In the genomic region with DNA sequence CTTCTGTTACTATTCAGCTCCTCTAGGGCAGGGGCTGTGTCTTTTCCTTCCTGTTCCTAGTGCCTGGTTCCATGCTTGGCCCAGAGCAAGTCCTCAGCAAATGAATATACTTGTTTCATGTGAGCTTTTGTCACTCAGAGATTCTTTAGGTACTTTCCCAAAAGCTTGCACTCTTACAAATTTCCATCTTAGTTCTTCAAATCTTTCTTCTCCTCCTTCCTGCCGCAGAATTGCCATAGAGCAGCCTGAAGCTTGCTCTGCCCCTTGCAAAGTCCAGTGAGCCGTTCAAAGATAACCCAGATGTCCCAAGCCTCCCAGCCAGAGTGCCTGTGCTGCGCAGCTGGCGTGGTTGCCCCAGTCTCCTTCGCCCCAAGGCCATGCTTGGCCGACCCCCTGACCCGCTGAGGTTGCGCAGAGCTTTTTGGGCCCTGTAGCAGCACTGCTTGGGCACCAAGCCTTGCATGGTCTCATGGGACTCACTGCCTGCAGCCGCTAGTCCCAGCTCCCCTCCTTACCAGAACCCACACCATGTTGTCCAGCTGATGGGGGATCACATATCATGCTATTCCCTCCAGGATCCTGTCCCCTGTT, we compare ENCODE assay signal across 10 cellular contexts. TPM values are rescaled to one million over a fixed set of nuclear protein-coding genes. Genes with fewer than 3 reads are reported as not detected.
A peak's percentile ranks its signal among the peaks of the same experiment; 100 is the strongest.
DNase-seq lines count a peak whose midpoint lies in the region; ATAC-seq, FAIRE-seq and TF ChIP-seq lines count a peak whose summit lies in the region.
"Had no signal": no experiment of that assay in that cellular context is flagged by ENCODE, and none has a peak within 500 bp of the region (broad histone marks: within the 10 kb centered on the region; RNA-seq: fewer than 3 reads in every experiment).

No MANE protein-coding gene starts in this region.

- no peak for DNase-seq in activated naive CD8-positive, alpha-beta T cell treated with anti-CD3 and anti-CD28 coated beads, Interleukin-2, amount 50 U/mL, for 24 hours
- DNase-seq in lower lobe of right lung (peak; percentile 32), NCI-H1048 (lab: John Stamatoyannopoulos, UW) (no peak), frontal cortex (ENCODE audit: low spot score in 2 of 2) (no peak)
- no peak for DNase-seq in stimulated activated CD4-positive, alpha-beta T cell treated with anti-CD3 and anti-CD28 coated beads, Interleukin-4, amount 100 ng/mL, for 24 hours
- DNase-seq: activated CD4-positive, alpha-beta T cell treated with anti-CD3 and anti-CD28 coated beads, Interleukin-2, amount 50 U/mL, for 48 hours; central memory CD4-positive, alpha-beta T cell; MM.1S had no signal

- peak; percentile 33 for ATAC-seq in GM19035 (IDR thresholded peaks at IDR 0.05; ENCODE audit: unreplicated experiment)
- ATAC-seq in activated naive CD8-positive, alpha-beta T cell treated with anti-CD3 and anti-CD28 coated beads, Interleukin-2, amount 50 U/mL, for 24 hours = no peak
- no peak for ATAC-seq in lower lobe of right lung

- no peaks in the 10 kb centered on the region for H3K36me3 ChIP-seq in lower lobe of right lung

- peaks cover 76% of the 10 kb centered on the region for H3K4me1 ChIP-seq in lower lobe of right lung

- peak overlapping the region; percentile 76 for H3K27ac Mint-ChIP-seq in activated naive CD8-positive, alpha-beta T cell treated with anti-CD3 and anti-CD28 coated beads, Interleukin-2, amount 50 U/mL, for 24 hours

- H3K27ac ChIP-seq in lower lobe of right lung = peak overlapping the region; percentile 31
- H3K27ac ChIP-seq in temporal lobe (ENCODE audit: low read depth, low read length) = peak overlapping the region; percentile 98

- FAIRE-seq in frontal cortex (lab: Jason Lieb, UNC) = no peak

- no peak for TF ChIP-seq CTCF in lower lobe of right lung (IDR thresholded peaks at IDR 0.05)

- H3K4me3 Mint-ChIP-seq in activated naive CD8-positive, alpha-beta T cell treated with anti-CD3 and anti-CD28 coated beads, Interleukin-2, amount 50 U/mL, for 24 hours = peak overlapping the region; percentile 42

- no peaks in the 10 kb centered on the region for H3K36me3 Mint-ChIP-seq in activated naive CD8-positive, alpha-beta T cell treated with anti-CD3 and anti-CD28 coated beads, Interleukin-2, amount 50 U/mL, for 24 hours (ENCODE audit: low read depth)

- H3K9me3 ChIP-seq in lower lobe of right lung = no peaks in the 10 kb centered on the region

- H3K4me1 Mint-ChIP-seq in activated naive CD8-positive, alpha-beta T cell treated with anti-CD3 and anti-CD28 coated beads, Interleukin-2, amount 50 U/mL, for 24 hours = peaks cover 22% of the 10 kb centered on the region

- peaks cover 2% of the 10 kb centered on the region for H3K27me3 Mint-ChIP-seq in activated naive CD8-positive, alpha-beta T cell treated with anti-CD3 and anti-CD28 coated beads, Interleukin-2, amount 50 U/mL, for 24 hours

- no peaks in the 10 kb centered on the region for H3K9me3 Mint-ChIP-seq in activated naive CD8-positive, alpha-beta T cell treated with anti-CD3 and anti-CD28 coated beads, Interleukin-2, amount 50 U/mL, for 24 hours

- no peak overlapping the region for H3K4me3 ChIP-seq in lower lobe of right lung

- intact Hi-C loops in lower lobe of right lung (cut with DNase I) = no loop called here

- H3K27me3 ChIP-seq in lower lobe of right lung (ENCODE audit: low read depth) = no peaks in the 10 kb centered on the region

RNA-seq across cellular contexts. Expression of gene CHST3, which starts 20.7 kb away (rescaled TPM):
- 12.0 TPM for total RNA-seq in lower lobe of right lung
- total RNA-seq in temporal lobe = 5.4 TPM
- total RNA-seq in frontal cortex = 3.3 TPM
